2 cellular contexts compared by ENCODE assay signal in genomic region chr16:67939507-67940435, GRCh38.
TF ChIP-seq lines count a peak whose summit lies in the region.

No MANE protein-coding gene starts in this region.

TF ChIP-seq in WTC11, 78 proteins besides CTCF, POLR2A, EP300 and RAD21:
- TF ChIP-seq USF2 (CRISPR knock-in tag; IDR thresholded peaks at IDR 0.05): peak; percentile 60
- TF ChIP-seq USF1 (CRISPR knock-in tag; IDR thresholded peaks at IDR 0.05): 0 out of 2 replicates have a peak, but pooled peaks have one; percentile 19
- no peak for TF ChIP-seq OVOL2 (CRISPR knock-in tag; IDR thresholded peaks at IDR 0.05; ENCODE audit: borderline replicate concordance)
- TF ChIP-seq NR2C2 (CRISPR knock-in tag; IDR thresholded peaks at IDR 0.05): no peak

TF ChIP-seq in K562, 482 proteins besides CTCF, POLR2A, EP300 and RAD21 (continues in another document):
- TF ChIP-seq USF2 (CRISPR knock-in tag; IDR thresholded peaks at IDR 0.05) (peak; percentile 35), MAFK (IDR thresholded peaks at IDR 0.05; ENCODE audit: low read length) (no peak), POLR2G (IDR thresholded peaks at IDR 0.05; ENCODE audit: low read depth, low read length) (peak; percentile 66), POLR2AphosphoS2 (IDR thresholded peaks at IDR 0.05; ENCODE audit: low read length) (no peak), MYNN (IDR thresholded peaks at IDR 0.05) (no peak), MYNN (CRISPR knock-in tag; IDR thresholded peaks at IDR 0.05) (no peak), ATF1 (CRISPR knock-in tag; IDR thresholded peaks at IDR 0.05) (no peak), ATF1 (tag; IDR thresholded peaks at IDR 0.05) (no peak), ZNF124 (CRISPR knock-in tag; IDR thresholded peaks at IDR 0.05) (no peak), SOX6 (IDR thresholded peaks at IDR 0.05) (no peak), E2F1 (CRISPR knock-in tag; IDR thresholded peaks at IDR 0.05) (no peak), MAFG (tag; conservative IDR thresholded peaks at IDR 0.05) (no peak), SAFB (IDR thresholded peaks at IDR 0.05; ENCODE audit: borderline replicate concordance, low read depth, low read length) (no peak), EZH2 (IDR thresholded peaks at IDR 0.05; ENCODE audit: borderline replicate concordance, low read depth, low read length) (no peak), ARID2 (IDR thresholded peaks at IDR 0.05) (no peak), ZNF609 (CRISPR knock-in tag; IDR thresholded peaks at IDR 0.05; ENCODE audit: borderline replicate concordance) (no peak), KDM5B (IDR thresholded peaks at IDR 0.05; ENCODE audit: insufficient replicate concordance, low read depth, low read length) (no peak), ARNT (IDR thresholded peaks at IDR 0.05) (no peak), THAP7 (CRISPR knock-in tag; IDR thresholded peaks at IDR 0.05) (no peak), GMEB1 (CRISPR knock-in tag; IDR thresholded peaks at IDR 0.05) (no peak), E4F1 (CRISPR knock-in tag; IDR thresholded peaks at IDR 0.05; ENCODE audit: borderline replicate concordance) (no peak), HSF4 (CRISPR knock-in tag; IDR thresholded peaks at IDR 0.05; ENCODE audit: borderline replicate concordance) (no peak), DEAF1 (CRISPR knock-in tag; IDR thresholded peaks at IDR 0.05) (no peak), RHOXF2B (CRISPR knock-in tag; conservative IDR thresholded peaks at IDR 0.05) (no peak), ZNF644 (tag; IDR thresholded peaks at IDR 0.05; ENCODE audit: low read depth) (no peak), MAX (CRISPR knock-in tag; IDR thresholded peaks at IDR 0.05) (peak; percentile 23; the same call in 1 of the 2 replicates), ZSCAN32 (CRISPR knock-in tag; IDR thresholded peaks at IDR 0.05) (no peak), ERF (CRISPR knock-in tag; IDR thresholded peaks at IDR 0.05) (no peak), ZNF740 (CRISPR knock-in tag; IDR thresholded peaks at IDR 0.05) (peak; percentile 62; the same call in 1 of the 2 replicates), ZNF740 (tag; IDR thresholded peaks at IDR 0.05) (peak in 1 of 2 experiments; percentile 49; a peak in 1 of 4 replicates), FOXA1 (IDR thresholded peaks at IDR 0.05; ENCODE audit: borderline replicate concordance) (no peak), ADNP (tag; IDR thresholded peaks at IDR 0.05) (no peak), SMAD2 (IDR thresholded peaks at IDR 0.05; ENCODE audit: low read depth, low read length) (no peak), CHAMP1 (IDR thresholded peaks at IDR 0.05) (no peak), GATAD2B (IDR thresholded peaks at IDR 0.05; ENCODE audit: borderline replicate concordance) (no peak), SPI1 (IDR thresholded peaks at IDR 0.05; ENCODE audit: borderline replicate concordance, low read depth, low read length) (no peak), POLR2B (IDR thresholded peaks at IDR 0.05; ENCODE audit: low read depth, partially characterized antibody) (peak; percentile 13), ZNF766 (CRISPR knock-in tag; conservative IDR thresholded peaks at IDR 0.05) (no peak), RAD51 (IDR thresholded peaks at IDR 0.05; ENCODE audit: borderline replicate concordance, low read depth) (peak; percentile 43; the same call in 1 of the 2 replicates), ZC3H4 (CRISPR knock-in tag; IDR thresholded peaks at IDR 0.05; ENCODE audit: borderline replicate concordance) (no peak), ZNF224 (CRISPR knock-in tag; IDR thresholded peaks at IDR 0.05) (no peak), CBFB (CRISPR knock-in tag; IDR thresholded peaks at IDR 0.05) (no peak), FOXA3 (CRISPR knock-in tag; conservative IDR thresholded peaks at IDR 0.05 in 1 of 2, IDR thresholded peaks at IDR 0.05 in 1 of 2) (no peak), ARHGAP35 (IDR thresholded peaks at IDR 0.05; ENCODE audit: partially characterized antibody) (no peak), BRD9 (IDR thresholded peaks at IDR 0.05; ENCODE audit: low read depth, partially characterized antibody) (no peak), TAF7 (tag; IDR thresholded peaks at IDR 0.05) (no peak), POLR3G (IDR thresholded peaks at IDR 0.05; ENCODE audit: extremely low read depth, insufficient read length, insufficient replicate concordance) (no peak), EGR1 (conservative IDR thresholded peaks at IDR 0.05) (no peak), NUFIP1 (IDR thresholded peaks at IDR 0.05; ENCODE audit: partially characterized antibody) (no peak), ZNF717 (CRISPR knock-in tag; IDR thresholded peaks at IDR 0.05) (no peak)
